Comparison of ENCODE assay signal across 8 cellular contexts in the genomic region with DNA sequence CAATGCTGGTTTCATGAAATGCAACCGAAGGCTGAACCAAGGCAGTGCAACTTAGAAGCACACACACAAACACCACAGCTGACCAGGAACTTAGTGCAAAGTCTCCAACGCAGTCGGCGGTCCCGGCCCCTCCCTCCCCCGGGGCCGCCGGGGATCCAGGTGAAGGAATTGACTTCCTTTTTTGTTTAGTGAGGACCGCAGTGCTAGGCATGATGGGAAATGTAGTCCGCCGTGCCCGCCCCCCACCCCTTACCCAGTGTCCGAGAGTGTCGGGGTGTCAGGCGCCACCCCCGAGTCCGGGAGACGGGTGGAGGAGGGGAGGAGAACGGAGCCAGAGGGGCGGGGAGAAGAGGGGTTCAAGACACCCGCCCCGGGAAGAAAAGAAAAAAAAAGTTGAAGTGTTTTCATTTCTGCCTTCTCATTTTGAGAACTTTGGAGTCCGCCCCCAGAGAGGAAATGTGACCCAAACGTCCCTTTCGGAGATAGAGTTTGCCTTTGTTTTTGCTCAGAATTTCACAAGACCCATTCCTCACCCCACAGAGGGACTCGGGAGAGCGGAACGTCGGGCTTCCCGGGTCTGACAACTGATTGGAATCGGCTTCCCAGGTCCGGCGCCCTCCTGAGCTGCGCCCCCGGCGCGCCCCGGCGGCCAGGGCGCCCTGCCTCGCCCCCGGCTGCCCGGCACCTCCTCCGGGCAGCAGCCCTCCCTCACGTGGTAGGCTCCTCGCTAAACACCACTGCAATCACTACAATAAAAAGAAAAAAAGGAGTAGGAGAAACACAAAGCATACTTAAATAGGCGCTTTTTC. TPM values are rescaled to one million over a fixed set of nuclear protein-coding genes. Genes with fewer than 3 reads are reported as not detected.
DNase-seq lines count a peak whose midpoint lies in the region; ATAC-seq, FAIRE-seq and TF ChIP-seq lines count a peak whose summit lies in the region.

No MANE protein-coding gene starts in this region.

- peak; percentile 94 for FAIRE-seq in GM19239 (lab: Jason Lieb, UNC)

- H3K27me3 ChIP-seq in endocrine pancreas (ENCODE audit: control insufficient read depth, insufficient read depth, low read length) (no peaks in the 10 kb centered on the region), lower lobe of right lung (ENCODE audit: low read depth) (no peaks in the 10 kb centered on the region)

- POLR2A ChIA-PET in activated CD8-positive, alpha-beta T cell treated with anti-CD3 and anti-CD28 coated beads for 36 hours (lab: Charles Lee), result interaction anchor here (0.7 to 1.2 kb wide), 3 partner anchors 14 to 650 kb away, joined by 3 to 4 read pairs (median 3); no protein-coding TSS in a partner anchor

- H3K4me1 ChIP-seq in endocrine pancreas (ENCODE audit: control insufficient read depth, insufficient read depth, low read length) (no peaks in the 10 kb centered on the region), lower lobe of right lung (peaks cover 21% of the 10 kb centered on the region)

- CTCF ChIA-PET in activated CD8-positive, alpha-beta T cell treated with anti-CD3 and anti-CD28 coated beads for 36 hours (lab: Charles Lee), result interaction anchor here (1.0 to 6.0 kb wide), 8 partner anchors 7 to 435 kb away, joined by 3 to 65 read pairs (median 5); no protein-coding TSS in a partner anchor

- intact Hi-C loops in activated CD8-positive, alpha-beta T cell treated with anti-CD3 and anti-CD28 coated beads for 36 hours (cut with micrococcal nuclease), result loop anchor here (10.0 kb wide), 2 partner anchors 149 to 439 kb away; no protein-coding TSS in a partner anchor
- intact Hi-C loops in lower lobe of right lung (cut with DNase I), result no loop called here

- no peaks in the 10 kb centered on the region for H3K9me3 Mint-ChIP-seq in activated CD8-positive, alpha-beta T cell treated with anti-CD3 and anti-CD28 coated beads for 36 hours

- H3K4me3 ChIP-seq in endocrine pancreas (ENCODE audit: control insufficient read depth, insufficient read depth, low read length) (peak overlapping the region; percentile 14), lower lobe of right lung (peak overlapping the region; percentile 87)

- DNase-seq in Ammon's horn (ENCODE audit: low spot score) (peak; percentile 79), GM19239 (ENCODE audit: insufficient read length, low spot score) (peak; percentile 77), NCI-H510A treated with DMSO at 0.1 percent for 48 hours (lab: John Stamatoyannopoulos, UW) (peak; percentile 89), lower lobe of right lung (peak; percentile 90)
- peak; percentile 89 for DNase-seq in activated CD8-positive, alpha-beta T cell treated with anti-CD3 and anti-CD28 coated beads for 36 hours
- DNase-seq in stimulated activated CD8-positive, alpha-beta memory T cell treated with anti-CD3 and anti-CD28 coated beads, Interleukin-12 subunit alpha, Interleukin-12 subunit beta, amount 100 ng/mL, for 4 hours (ENCODE audit: low read depth), result peak; percentile 25

- H3K27ac ChIP-seq in lower lobe of right lung, result peak overlapping the region; percentile 98

- H3K27me3 Mint-ChIP-seq in activated CD8-positive, alpha-beta T cell treated with anti-CD3 and anti-CD28 coated beads for 36 hours, result peaks cover 6% of the 10 kb centered on the region

- peaks cover 1% of the 10 kb centered on the region for H3K4me1 Mint-ChIP-seq in activated CD8-positive, alpha-beta T cell treated with anti-CD3 and anti-CD28 coated beads for 36 hours (ENCODE audit: low read depth)

- H3K9ac ChIP-seq in endocrine pancreas (ENCODE audit: control insufficient read depth, insufficient read depth, low read length), result peak overlapping the region; percentile 50

- H3K36me3 Mint-ChIP-seq in activated CD8-positive, alpha-beta T cell treated with anti-CD3 and anti-CD28 coated beads for 36 hours (ENCODE audit: low read depth), result no peaks in the 10 kb centered on the region

- H3K36me3 ChIP-seq in endocrine pancreas (ENCODE audit: control insufficient read depth, insufficient read depth, low read length), result no peaks in the 10 kb centered on the region
- H3K36me3 ChIP-seq in lower lobe of right lung, result no peaks in the 10 kb centered on the region

- H3K4me3 Mint-ChIP-seq in activated CD8-positive, alpha-beta T cell treated with anti-CD3 and anti-CD28 coated beads for 36 hours, result peak overlapping the region; percentile 80

- TF ChIP-seq CTCF in activated CD8-positive, alpha-beta T cell treated with anti-CD3 and anti-CD28 coated beads for 36 hours (IDR thresholded peaks at IDR 0.05), result no peak
- no peak for TF ChIP-seq CTCF in lower lobe of right lung (IDR thresholded peaks at IDR 0.05)

- H3K27ac Mint-ChIP-seq in activated CD8-positive, alpha-beta T cell treated with anti-CD3 and anti-CD28 coated beads for 36 hours, result peak overlapping the region; percentile 81

- peak; percentile 66 for ATAC-seq in activated CD8-positive, alpha-beta T cell treated with anti-CD3 and anti-CD28 coated beads for 36 hours
- peak; percentile 57 to 77 for ATAC-seq in lower lobe of right lung
- no peak for ATAC-seq in HG02588 (IDR thresholded peaks at IDR 0.05; ENCODE audit: unreplicated experiment)

- no peaks in the 10 kb centered on the region for H3K9me3 ChIP-seq in endocrine pancreas (ENCODE audit: control insufficient read depth, low read length)
- no peaks in the 10 kb centered on the region for H3K9me3 ChIP-seq in lower lobe of right lung

RNA-seq across cellular contexts. Expression of a gene that starts 2.0 kb away (rescaled TPM):
- 1 to 10 TPM; 3.7 to 4.1 TPM for total RNA-seq in activated CD8-positive, alpha-beta T cell treated with anti-CD3 and anti-CD28 coated beads for 36 hours
- 8.7 TPM for total RNA-seq in lower lobe of right lung

Comparison
In these comparisons a context has a peak if more than half of its experiments do, and no peak if none do; other contexts are left out.
1. DNase-seq: peak in every context shown above with its lines; median percentile 90 in lower lobe of right lung; 89 in NCI-H510A treated with DMSO at 0.1 percent for 48 hours; 89 in activated CD8-positive, alpha-beta T cell treated with anti-CD3 and anti-CD28 coated beads for 36 hours; 79 in Ammon's horn; 77 in GM19239; 25 in stimulated activated CD8-positive, alpha-beta memory T cell treated with anti-CD3 and anti-CD28 coated beads, Interleukin-12 subunit alpha, Interleukin-12 subunit beta, amount 100 ng/mL, for 4 hours.